Comparison of ENCODE assay signal across 1 cellular context in genomic region chr11:65429069-65429681, GRCh38.
A peak's percentile ranks its signal among the peaks of the same experiment; 100 is the strongest.
TF ChIP-seq lines count a peak whose summit lies in the region.

No MANE protein-coding gene starts in this region.

TF ChIP-seq in K562, 482 proteins besides CTCF, POLR2A, EP300 and RAD21 (continued from another document and continues in another):
- TF ChIP-seq BRCA1 (IDR thresholded peaks at IDR 0.05) (no peak), BRCA1 (CRISPR knock-in tag; IDR thresholded peaks at IDR 0.05) (no peak), NR1H2 (CRISPR knock-in tag; IDR thresholded peaks at IDR 0.05) (no peak), KAT2B (IDR thresholded peaks at IDR 0.05; ENCODE audit: low read depth, low read length) (no peak), NKRF (IDR thresholded peaks at IDR 0.05; ENCODE audit: borderline replicate concordance) (peak; percentile 78; the same call in 1 of the 2 replicates), TOE1 (IDR thresholded peaks at IDR 0.05; ENCODE audit: borderline replicate concordance) (peak; percentile 40; the same call in 1 of the 2 replicates), TOE1 (CRISPR knock-in tag; IDR thresholded peaks at IDR 0.05; ENCODE audit: borderline replicate concordance, low read depth) (no peak), BDP1 (IDR thresholded peaks at IDR 0.05; ENCODE audit: insufficient read depth, insufficient read length) (no peak), GMEB1 (CRISPR knock-in tag; IDR thresholded peaks at IDR 0.05) (no peak), ZNF197 (CRISPR knock-in tag; IDR thresholded peaks at IDR 0.05; ENCODE audit: low read depth) (no peak), BHLHE40 (IDR thresholded peaks at IDR 0.05; ENCODE audit: low read length) (no peak), ZNF384 (IDR thresholded peaks at IDR 0.05; ENCODE audit: low read depth, low read length) (no peak), SFPQ (IDR thresholded peaks at IDR 0.05; ENCODE audit: low read depth, low read length) (peak; percentile 53; the same call in 1 of the 2 replicates), ZNF76 (CRISPR knock-in tag; IDR thresholded peaks at IDR 0.05; ENCODE audit: borderline replicate concordance) (no peak), ZBTB17 (CRISPR knock-in tag; IDR thresholded peaks at IDR 0.05) (peak; percentile 13), SMAD4 (CRISPR knock-in tag; conservative IDR thresholded peaks at IDR 0.05) (no peak), ZNF41 (CRISPR knock-in tag; conservative IDR thresholded peaks at IDR 0.05) (no peak), HIVEP1 (CRISPR knock-in tag; IDR thresholded peaks at IDR 0.05) (no peak), DIDO1 (tag; IDR thresholded peaks at IDR 0.05; ENCODE audit: low read depth) (no peak), ZNF212 (CRISPR knock-in tag; IDR thresholded peaks at IDR 0.05) (no peak), ELF1 (tag; IDR thresholded peaks at IDR 0.05) (no peak), ZNF77 (CRISPR knock-in tag; IDR thresholded peaks at IDR 0.05) (no peak), HMG20B (CRISPR knock-in tag; IDR thresholded peaks at IDR 0.05) (no peak), ZNF121 (CRISPR knock-in tag; conservative IDR thresholded peaks at IDR 0.05) (no peak), TAL1 (IDR thresholded peaks at IDR 0.05) (no peak), EWSR1 (IDR thresholded peaks at IDR 0.05; ENCODE audit: borderline replicate concordance, low read depth, partially characterized antibody) (peak; percentile 88), HINFP (tag; conservative IDR thresholded peaks at IDR 0.05; ENCODE audit: low read depth) (no peak), SP2 (IDR thresholded peaks at IDR 0.05; ENCODE audit: extremely low read depth, low read depth, low read length, poor library complexity, severe bottlenecking) (no peak), GABPB1 (CRISPR knock-in tag; IDR thresholded peaks at IDR 0.05) (0 out of 2 replicates have a peak, but pooled peaks have one; percentile 20), NCOA2 (IDR thresholded peaks at IDR 0.05; ENCODE audit: partially characterized antibody in 2 of 2) (peak in 1 of 2 experiments; percentile 23), GATA2 (CRISPR knock-in tag; IDR thresholded peaks at IDR 0.05) (no peak), AFF1 (IDR thresholded peaks at IDR 0.05; ENCODE audit: low read depth in 1 of 2, partially characterized antibody in 2 of 2) (peak; percentile 63 to 88), GTF3C2 (IDR thresholded peaks at IDR 0.05; ENCODE audit: borderline replicate concordance, extremely low read depth, insufficient read length) (no peak), KAT7 (CRISPR knock-in tag; IDR thresholded peaks at IDR 0.05; ENCODE audit: borderline replicate concordance) (no peak), OTX1 (CRISPR knock-in tag; IDR thresholded peaks at IDR 0.05) (peak; percentile 96), FOXO4 (CRISPR knock-in tag; IDR thresholded peaks at IDR 0.05) (no peak), NCOR1 (IDR thresholded peaks at IDR 0.05) (peak; percentile 57), ZNF316 (IDR thresholded peaks at IDR 0.05) (no peak), RHOXF2B (CRISPR knock-in tag; conservative IDR thresholded peaks at IDR 0.05) (no peak), ARID3B (CRISPR knock-in tag; IDR thresholded peaks at IDR 0.05; ENCODE audit: borderline replicate concordance) (no peak), SREBF1 (IDR thresholded peaks at IDR 0.05; ENCODE audit: borderline replicate concordance, low read depth, low read length) (no peak), RBM22 (IDR thresholded peaks at IDR 0.05; ENCODE audit: low read depth, low read length, poor library complexity, severe bottlenecking) (peak; percentile 95), WHSC1 (IDR thresholded peaks at IDR 0.05; ENCODE audit: low read length) (no peak), MAFG (tag; conservative IDR thresholded peaks at IDR 0.05) (no peak), NFXL1 (CRISPR knock-in tag; IDR thresholded peaks at IDR 0.05) (no peak), SRSF9 (IDR thresholded peaks at IDR 0.05; ENCODE audit: borderline replicate concordance, low read depth, low read length) (no peak), CREB1 (IDR thresholded peaks at IDR 0.05) (no peak; the same call in 1 of the 2 replicates), CREB1 (CRISPR knock-in tag; IDR thresholded peaks at IDR 0.05) (no peak), ZNF280B (CRISPR knock-in tag; IDR thresholded peaks at IDR 0.05) (no peak), PCBP1 (IDR thresholded peaks at IDR 0.05; ENCODE audit: low read depth, low read length, poor library complexity, severe bottlenecking) (no peak)
